ENCODE assay signal across 25 cellular contexts in genomic region chr3:145118303-145118702, GRCh38.
DNase-seq lines count a peak whose midpoint lies in the region; ATAC-seq and TF ChIP-seq lines count a peak whose summit lies in the region.
"Had no signal": no experiment of that assay in that cellular context is flagged by ENCODE, and none has a peak within 500 bp of the region (broad histone marks: within the 10 kb centered on the region; RNA-seq: fewer than 3 reads in every experiment).

No MANE protein-coding gene starts in this region.

- TF ChIP-seq CTCF in gastrocnemius medialis (IDR thresholded peaks at IDR 0.05 in 4 of 5, conservative IDR thresholded peaks at IDR 0.05 in 1 of 5) (no peak), upper lobe of right lung (IDR thresholded peaks at IDR 0.05) (no peak)

- H3F3A ChIP-seq in GM23248 (ENCODE audit: insufficient read depth), result no peaks in the 10 kb centered on the region

- H3K9me2 ChIP-seq in GM23248 (ENCODE audit: insufficient read depth), result no peaks in the 10 kb centered on the region

- no peak overlapping the region for H2AFZ ChIP-seq in GM23248

- H3K36me3 ChIP-seq in gastrocnemius medialis (no peaks in the 10 kb centered on the region), upper lobe of right lung (no peaks in the 10 kb centered on the region), GM23248 (ENCODE audit: low read depth) (no peaks in the 10 kb centered on the region)
- H3K36me3 ChIP-seq: brain microvascular endothelial cell, neutrophil, right lobe of liver had no signal

- H3K9ac ChIP-seq in GM23248, result no peak overlapping the region

- WGBS in GM23248 (ENCODE audit: low coverage in 1 of 2, low lambda C conversion rate in 2 of 2, missing lambda C conversion rate in 2 of 2), 2 experiments, result 50 to 73% methylated on average over 1 of the region's 1 CpG

- H3K79me2 ChIP-seq in GM23248 (ENCODE audit: insufficient read depth), result no peaks in the 10 kb centered on the region

- H3K4me3 ChIP-seq in gastrocnemius medialis (no peak overlapping the region), upper lobe of right lung (no peak overlapping the region), GM23248 (no peak overlapping the region)
- H3K4me3 ChIP-seq: K562, right lobe of liver had no signal

- intact Hi-C loops in gastrocnemius medialis (cut with DNase I; ENCODE audit: low total_unique reads), result no loop called here
- intact Hi-C loops in upper lobe of right lung (cut with DNase I), result no loop called here

- no peaks in the 10 kb centered on the region for H3K27me3 ChIP-seq in gastrocnemius medialis
- H3K27me3 ChIP-seq in upper lobe of right lung, result no peaks in the 10 kb centered on the region
- H3K27me3 ChIP-seq in GM23248 (replicated peaks; ENCODE audit: insufficient read depth), result no peaks in the 10 kb centered on the region
- H3K27me3 ChIP-seq: brain microvascular endothelial cell, neutrophil, right lobe of liver had no signal

- no peaks in the 10 kb centered on the region for H3K9me3 ChIP-seq in gastrocnemius medialis
- H3K9me3 ChIP-seq in upper lobe of right lung, result no peaks in the 10 kb centered on the region
- H3K9me3 ChIP-seq in GM23248 (ENCODE audit: low read depth), result no peaks in the 10 kb centered on the region
- H3K9me3 ChIP-seq: neutrophil, right lobe of liver had no signal

- no peak for DNase-seq in gastrocnemius medialis
- no peak for DNase-seq in upper lobe of right lung
- DNase-seq in DMS153 (lab: John Stamatoyannopoulos, UW), result no peak
- DNase-seq in GM23248, result no peak
- DNase-seq: activated B cell treated with CpG ODN at 0.5 μM for 24 hours; activated CD4-positive, alpha-beta T cell treated with anti-CD3 and anti-CD28 coated beads, Interleukin-2, amount 50 U/mL, for 48 hours; activated naive CD4-positive, alpha-beta T cell treated with anti-CD3 and anti-CD28 coated beads, Interleukin-2, amount 10 ng/mL, durations not matched to agents 7 days and 5 days; brain microvascular endothelial cell; CD8-positive, alpha-beta memory T cell; islet precursor cell; naive B cell; NCI-H1105; NCI-H1930; NCI-H524; NK-92 treated with Interleukin-12 subunit alpha and Interleukin-12 subunit beta, amount 100 ng/mL, for 24 hours; PC-3; right lobe of liver; Right ventricle myocardium superior; stimulated activated CD4-positive, alpha-beta T cell treated with anti-CD3 and anti-CD28 coated beads, Interleukin-4, amount 100 ng/mL, for 1 hour had no signal

- H3K4me2 ChIP-seq in GM23248 (ENCODE audit: unreplicated experiment), result no peak overlapping the region

- TF ChIP-seq POLR2A in gastrocnemius medialis (IDR thresholded peaks at IDR 0.05), result no peak

- ATAC-seq in GM18870 (IDR thresholded peaks at IDR 0.05; ENCODE audit: unreplicated experiment) (peak; percentile 75), GM21423 (IDR thresholded peaks at IDR 0.05; ENCODE audit: unreplicated experiment) (peak; percentile 93), HG02981 (IDR thresholded peaks at IDR 0.05; ENCODE audit: unreplicated experiment) (peak; percentile 93), HG03457 (IDR thresholded peaks at IDR 0.05; ENCODE audit: unreplicated experiment) (peak; percentile 97), gastrocnemius medialis (no peak), upper lobe of right lung (no peak)
- ATAC-seq: K562, PC-3, right lobe of liver had no signal

- H3K4me1 ChIP-seq in gastrocnemius medialis (no peaks in the 10 kb centered on the region), upper lobe of right lung (no peaks in the 10 kb centered on the region), GM23248 (ENCODE audit: insufficient read depth) (no peaks in the 10 kb centered on the region)
- H3K4me1 ChIP-seq: right lobe of liver had no signal

- in situ Hi-C loops in gastrocnemius medialis (cut with MboI; ENCODE audit: low sequenced_read_pairs in 4 of 4) (no loop called here), GM23248 (cut with MboI) (no loop called here)

- no peaks in the 10 kb centered on the region for H4K20me1 ChIP-seq in GM23248 (ENCODE audit: insufficient read depth)

- H3K27ac ChIP-seq in gastrocnemius medialis, result no peak overlapping the region
- no peak overlapping the region for H3K27ac ChIP-seq in upper lobe of right lung
- H3K27ac ChIP-seq in GM23248, result no peak overlapping the region
- H3K27ac ChIP-seq: brain microvascular endothelial cell, neutrophil, right lobe of liver had no signal

Comparison
In these comparisons a context has a peak if more than half of its experiments do, and no peak if none do; other contexts are left out.
1. ATAC-seq: peak in GM18870 (single experiment), GM21423 (single experiment), HG02981 (single experiment) and HG03457 (single experiment); none in gastrocnemius medialis (0 of 2) and upper lobe of right lung (single experiment).